In genomic region chr1:92968138-92969032, GRCh38 we compare ENCODE assay signal across 9 cellular contexts. TPM values are rescaled to one million over a fixed set of nuclear protein-coding genes. Genes with fewer than 3 reads are reported as not detected.
DNase-seq lines count a peak whose midpoint lies in the region; ATAC-seq, FAIRE-seq and TF ChIP-seq lines count a peak whose summit lies in the region.
"Had no signal": no experiment of that assay in that cellular context is flagged by ENCODE, and none has a peak within 500 bp of the region (broad histone marks: within the 10 kb centered on the region; RNA-seq: fewer than 3 reads in every experiment).

No MANE protein-coding gene starts in this region.

- H3K27me3 ChIP-seq in kidney epithelial cell (ENCODE audit: control insufficient read depth, insufficient read depth, low read length), result no peaks in the 10 kb centered on the region

- no peak overlapping the region for H3K4me3 ChIP-seq in kidney epithelial cell (ENCODE audit: low read depth, low read length)
- H3K4me3 ChIP-seq: SK-N-MC had no signal

- peak; percentile 87 for FAIRE-seq in GM12891 (lab: Jason Lieb, UNC)

- H3K36me3 ChIP-seq in kidney epithelial cell (ENCODE audit: control insufficient read depth, insufficient read depth, low read length), result no peaks in the 10 kb centered on the region

- peak; percentile 13 to 15 for DNase-seq in AML-193 (lab: John Stamatoyannopoulos, UW)
- no peak for DNase-seq in GM12891 (ENCODE audit: insufficient read length, low spot score)
- DNase-seq in kidney epithelial cell (ENCODE audit: low read depth), result no peak
- DNase-seq in NCI-H774 (lab: John Stamatoyannopoulos, UW), result no peak
- no peak for DNase-seq in cerebellar nuclear complex (lab: John Stamatoyannopoulos, UW)
- no peak for DNase-seq in NCI-H446 treated with DMSO at 0.1 percent for 48 hours (lab: John Stamatoyannopoulos, UW)

- ATAC-seq in HG03039 (IDR thresholded peaks at IDR 0.05; ENCODE audit: unreplicated experiment), result peak; percentile 43
- ATAC-seq in SK-N-SH treated with all-trans-retinoic acid at 6 μM for 48 hours, result peak; percentile 60

- TF ChIP-seq CTCF in kidney epithelial cell (IDR thresholded peaks at IDR 0.05; ENCODE audit: insufficient read depth, low read length, poor library complexity, severe bottlenecking), result peak; percentile 70

- TF ChIP-seq POLR2A in GM12891 (IDR thresholded peaks at IDR 0.05; ENCODE audit: low read depth, low read length), result no peak

TF ChIP-seq in GM12891, 5 proteins besides CTCF, POLR2A, EP300 and RAD21:
- peak; percentile 83 for TF ChIP-seq SPI1 (IDR thresholded peaks at IDR 0.05; ENCODE audit: low read depth, low read length)
- TF ChIP-seq POLR2AphosphoS5 (IDR thresholded peaks at IDR 0.05; ENCODE audit: low read depth, low read length), result no peak
TF ChIP-seq in GM12891: peak in this region for 1.

TF ChIP-seq in SK-N-SH treated with all-trans-retinoic acid at 6 μM for 48 hours, 23 proteins besides CTCF, POLR2A, EP300 and RAD21:
- TF ChIP-seq TOX (CRISPR knock-in tag; IDR thresholded peaks at IDR 0.05; ENCODE audit: borderline replicate concordance) (no peak), PPARA (CRISPR knock-in tag; IDR thresholded peaks at IDR 0.05; ENCODE audit: borderline replicate concordance) (no peak), ISL1 (CRISPR knock-in tag; IDR thresholded peaks at IDR 0.05) (no peak), ZC3H10 (CRISPR knock-in tag; IDR thresholded peaks at IDR 0.05) (no peak), TCF4 (CRISPR knock-in tag; IDR thresholded peaks at IDR 0.05; ENCODE audit: borderline replicate concordance) (no peak), SNAI2 (CRISPR knock-in tag; IDR thresholded peaks at IDR 0.05) (no peak), OSR1 (CRISPR knock-in tag; IDR thresholded peaks at IDR 0.05) (no peak), TSHZ2 (CRISPR knock-in tag; IDR thresholded peaks at IDR 0.05) (no peak), CSDC2 (CRISPR knock-in tag; IDR thresholded peaks at IDR 0.05) (no peak), BACH2 (CRISPR knock-in tag; IDR thresholded peaks at IDR 0.05; ENCODE audit: borderline replicate concordance) (no peak), ZNF8 (CRISPR knock-in tag; IDR thresholded peaks at IDR 0.05) (no peak), ESRRG (CRISPR knock-in tag; IDR thresholded peaks at IDR 0.05) (no peak), ARNTL (CRISPR knock-in tag; IDR thresholded peaks at IDR 0.05; ENCODE audit: borderline replicate concordance, low read depth) (no peak), PATZ1 (CRISPR knock-in tag; IDR thresholded peaks at IDR 0.05; ENCODE audit: borderline replicate concordance) (no peak)

RNA-seq across cellular contexts. Expression of gene DIPK1A, which starts 7.1 kb away (rescaled TPM):
- 1.7 TPM for polyA plus RNA-seq in GM12891 (2012; ENCODE audit: low read depth, missing spikeins)
- 1.6 and 1.8 TPM in 2 replicates for total RNA-seq in kidney epithelial cell

Comparison
In these comparisons a context has a peak if more than half of its experiments do, and no peak if none do; other contexts are left out.
1. DNase-seq: peak in AML-193 (2 of 2); none in GM12891 (single experiment), kidney epithelial cell (single experiment), NCI-H774 (single experiment), cerebellar nuclear complex (0 of 2) and NCI-H446 treated with DMSO at 0.1 percent for 48 hours (single experiment).